In the genomic region with DNA sequence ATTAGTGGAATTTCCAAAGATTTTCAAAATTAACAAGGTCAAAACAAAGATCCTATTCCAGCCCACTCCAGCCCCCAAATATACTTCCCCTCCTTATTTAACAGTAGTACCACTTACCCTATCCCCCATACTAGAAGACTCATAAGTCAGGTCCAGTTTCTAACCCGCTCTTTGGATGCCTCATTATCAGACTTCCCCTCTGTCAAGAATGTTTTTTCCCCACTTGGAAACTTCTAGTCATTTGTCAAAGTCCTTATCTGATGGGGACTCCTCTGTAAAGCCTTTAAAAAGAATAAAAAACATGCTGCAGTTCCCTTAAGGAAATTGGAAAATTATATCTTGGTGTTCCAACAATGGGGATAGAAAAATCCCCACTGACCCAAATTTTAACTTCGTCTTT, we compare ENCODE assay signal across 9 cellular contexts.
"Had no signal": no experiment of that assay in that cellular context is flagged by ENCODE, and none has a peak within 500 bp of the region (broad histone marks: within the 10 kb centered on the region; RNA-seq: fewer than 3 reads in every experiment).

No MANE protein-coding gene starts in this region.

- H3K27ac Mint-ChIP-seq: HFFc6, IgD-negative memory B cell had no signal

- H3K9me3 Mint-ChIP-seq: HFFc6, IgD-negative memory B cell had no signal

- H3K4me3 ChIP-seq: GM23248, HAP-1 had no signal

- H3K27ac ChIP-seq: GM23248, HL-60 had no signal

- H3K27me3 Mint-ChIP-seq: IgD-negative memory B cell had no signal

- H3K36me3 ChIP-seq: HAP-1 had no signal

- DNase-seq: GM23248, GOT3, H7, HFFc6 had no signal

- H3K4me1 ChIP-seq: HAP-1 had no signal

- H3K4me3 Mint-ChIP-seq: HFFc6, IgD-negative memory B cell had no signal

- ATAC-seq: HCT116, HepG2 had no signal

- H3K9me3 ChIP-seq: HAP-1 had no signal
